ENCODE assay signal across 2 cellular contexts in the genomic region with DNA sequence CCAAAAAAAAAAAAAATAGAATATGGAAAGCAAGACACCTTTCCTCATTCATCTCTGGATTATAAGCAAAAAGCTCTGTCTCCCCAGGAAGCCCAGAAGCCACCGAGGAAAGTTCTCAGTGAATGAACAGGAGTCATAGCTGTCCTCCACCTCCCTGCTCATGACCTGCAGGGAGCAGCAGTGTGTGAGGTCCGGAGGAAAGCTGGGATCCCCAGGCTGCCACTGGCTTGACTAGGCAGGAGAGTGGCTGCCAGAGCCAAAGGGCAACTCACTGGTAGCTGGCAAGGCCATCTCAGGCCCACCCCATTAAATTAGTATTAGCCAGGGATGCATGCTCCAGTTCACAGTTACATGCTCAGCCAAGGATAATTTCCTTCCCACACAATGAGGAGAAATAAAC.
TF ChIP-seq lines count a peak whose summit lies in the region.

No MANE protein-coding gene starts in this region.

TF ChIP-seq in HCT116, 20 proteins besides CTCF, POLR2A, EP300 and RAD21:
- TF ChIP-seq CEBPB (IDR thresholded peaks at IDR 0.05; ENCODE audit: low read depth) (no peak), POLR2AphosphoS5 (IDR thresholded peaks at IDR 0.05; ENCODE audit: low read depth, low read length) (no peak), EGR1 (IDR thresholded peaks at IDR 0.05; ENCODE audit: low read depth) (no peak), FOSL1 (IDR thresholded peaks at IDR 0.05; ENCODE audit: low read depth) (no peak), EZH2 (IDR thresholded peaks at IDR 0.05) (no peak), SIN3A (IDR thresholded peaks at IDR 0.05; ENCODE audit: low read depth) (no peak), YY1 (IDR thresholded peaks at IDR 0.05; ENCODE audit: extremely low read depth, insufficient replicate concordance, low read depth, low read length) (no peak), SRF (IDR thresholded peaks at IDR 0.05; ENCODE audit: low read depth) (no peak), CBX3 (IDR thresholded peaks at IDR 0.05; ENCODE audit: low read depth) (no peak), TCF7L2 (IDR thresholded peaks at IDR 0.05; ENCODE audit: borderline replicate concordance, extremely low read depth, insufficient read depth, insufficient read length) (no peak)

TF ChIP-seq in K562, 482 proteins besides CTCF, POLR2A, EP300 and RAD21:
- 0 out of 2 replicates have a peak, but pooled peaks have one; percentile 12 for TF ChIP-seq SMC3 (conservative IDR thresholded peaks at IDR 0.05; ENCODE audit: insufficient read depth, low read depth, low read length)
- no peak for TF ChIP-seq ERF (CRISPR knock-in tag; IDR thresholded peaks at IDR 0.05)
- no peak for TF ChIP-seq NR4A1 (CRISPR knock-in tag; IDR thresholded peaks at IDR 0.05)
- no peak for TF ChIP-seq NR4A1 (tag; IDR thresholded peaks at IDR 0.05)
TF ChIP-seq in K562: peak in this region for 1.
